8 cellular contexts compared by ENCODE assay signal in the genomic region with DNA sequence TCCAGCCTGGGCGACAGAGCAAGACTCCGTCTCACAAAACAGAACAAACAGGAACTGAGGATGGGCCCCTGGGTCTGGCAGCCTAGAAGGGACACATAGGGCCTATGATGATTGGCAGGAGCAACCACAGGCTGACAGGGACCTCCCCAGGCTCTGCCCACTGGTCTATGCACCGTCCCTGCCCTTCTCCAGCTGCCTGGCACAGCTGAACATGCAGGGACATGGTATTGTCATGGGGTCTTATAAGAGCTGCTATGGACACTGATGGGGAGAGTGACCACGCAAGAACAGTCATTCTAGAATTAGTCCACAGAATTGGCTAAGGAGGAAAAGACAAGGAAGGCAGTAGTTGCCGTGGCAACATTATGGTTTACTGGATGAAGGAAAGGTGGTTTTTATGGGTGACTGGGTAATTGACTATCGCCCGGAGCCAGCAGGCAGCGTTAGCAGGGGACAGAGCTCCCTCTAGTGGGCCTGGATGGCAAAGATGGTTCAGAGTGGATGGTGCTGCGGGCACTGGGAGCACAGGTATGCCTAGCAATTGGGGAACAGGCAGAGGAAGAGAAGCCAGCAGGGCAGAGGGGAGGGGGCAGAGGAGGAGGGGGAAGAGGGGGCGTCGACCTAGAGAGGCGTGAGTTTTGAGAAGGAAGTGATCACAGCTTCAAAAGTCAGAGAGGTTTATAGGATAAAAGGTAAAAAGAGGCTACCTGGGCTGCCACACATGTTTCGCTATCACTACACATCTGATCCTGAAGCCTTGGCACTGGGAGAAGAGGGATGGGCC. TPM values are rescaled to one million over a fixed set of nuclear protein-coding genes. Genes with fewer than 3 reads are reported as not detected.
DNase-seq lines count a peak whose midpoint lies in the region; ATAC-seq and TF ChIP-seq lines count a peak whose summit lies in the region.

No MANE protein-coding gene starts in this region.

- H3K4me2 ChIP-seq in fibroblast of lung (ENCODE audit: extremely low read depth, insufficient read depth, low read length), result no peak overlapping the region
- H3K4me2 ChIP-seq in neuronal stem cell (ENCODE audit: insufficient read depth, low read length, poor library complexity, severe bottlenecking), result no peak overlapping the region

- no peak overlapping the region for H2BK120ac ChIP-seq in neuronal stem cell (ENCODE audit: low read depth, low read length)

- H3K9ac ChIP-seq in fibroblast of lung (ENCODE audit: insufficient read depth, low read length) (no peak overlapping the region), neuronal stem cell (ENCODE audit: low read depth, low read length, poor library complexity) (no peak overlapping the region)

- no peaks in the 10 kb centered on the region for H3K79me2 ChIP-seq in fibroblast of lung (ENCODE audit: control insufficient read depth, insufficient read depth, low read length)

- DNase-seq in COLO668 (lab: John Stamatoyannopoulos, UW; ENCODE audit: unreplicated experiment), result peak; percentile 75
- DNase-seq in LNCaP clone FGC (ENCODE audit: low read depth), result no peak
- DNase-seq in activated T-cell treated with anti-CD3 and anti-CD28 coated beads for 4 hours, result peak; percentile 88
- peak; percentile 62 to 76 for DNase-seq in fibroblast of lung (ENCODE audit: low read depth in 2 of 2)
- DNase-seq in neuronal stem cell (ENCODE audit: low spot score), result peak; percentile 74
- peak in 1 of 2 donors; percentile 85 for DNase-seq in suprapubic skin (ENCODE audit: low spot score in 2 of 2)

- no peak overlapping the region for H2BK12ac ChIP-seq in neuronal stem cell (ENCODE audit: low read length)

- no peaks in the 10 kb centered on the region for H3K4me1 ChIP-seq in fibroblast of lung (ENCODE audit: control insufficient read depth, extremely low read depth, insufficient read depth, low read length)
- peaks cover 0 to 2% of the 10 kb centered on the region in 2 donors for H3K4me1 ChIP-seq in neuronal stem cell (ENCODE audit: control insufficient read depth in 2 of 2, insufficient read depth in 1 of 2, low read depth in 1 of 2, low read length in 2 of 2)
- no peaks in the 10 kb centered on the region for H3K4me1 ChIP-seq in suprapubic skin

- peak; percentile 79 for ATAC-seq in GM21423 (IDR thresholded peaks at IDR 0.05; ENCODE audit: unreplicated experiment)

- no peak overlapping the region for H2BK15ac ChIP-seq in neuronal stem cell (ENCODE audit: low read length)

- H3K23ac ChIP-seq in neuronal stem cell (ENCODE audit: low read depth, low read length, poor library complexity), result no peak overlapping the region

- H3K79me1 ChIP-seq in neuronal stem cell (ENCODE audit: low read depth, low read length), result no peaks in the 10 kb centered on the region

- H3K27me3 ChIP-seq in fibroblast of lung (ENCODE audit: control insufficient read depth, insufficient read depth, low read length) (peaks cover 4% of the 10 kb centered on the region), neuronal stem cell (ENCODE audit: control insufficient read depth in 3 of 3, insufficient read depth in 3 of 3, low read depth in 1 of 3, low read length in 3 of 3) (no peaks in the 10 kb centered on the region), suprapubic skin (no peaks in the 10 kb centered on the region)

- H2AK5ac ChIP-seq in neuronal stem cell (ENCODE audit: low read depth, low read length), result no peak overlapping the region

- no peak overlapping the region for H3K4ac ChIP-seq in neuronal stem cell (ENCODE audit: low read length)

- H3K9me3 ChIP-seq in fibroblast of lung (ENCODE audit: control insufficient read depth, insufficient read depth, low read depth, low read length) (no peaks in the 10 kb centered on the region), neuronal stem cell (replicated peaks in 1 of 2; ENCODE audit: control insufficient read depth in 2 of 2, insufficient read depth in 1 of 2, low read depth in 1 of 2, low read length in 2 of 2) (no peaks in the 10 kb centered on the region), suprapubic skin (no peaks in the 10 kb centered on the region)

- H3K4me3 ChIP-seq in LNCaP clone FGC (ENCODE audit: low read depth, low read length), result no peak overlapping the region
- no peak overlapping the region for H3K4me3 ChIP-seq in fibroblast of lung (replicated peaks in 1 of 4; ENCODE audit: control extremely low read depth in 1 of 4, insufficient read depth in 1 of 4, low read depth in 3 of 4, low read length in 4 of 4)
- H3K4me3 ChIP-seq in neuronal stem cell (ENCODE audit: low read length in 2 of 2), result no peak overlapping the region
- H3K4me3 ChIP-seq in suprapubic skin, result no peak overlapping the region

- no peak overlapping the region for H3K18ac ChIP-seq in neuronal stem cell (ENCODE audit: low read length)

- TF ChIP-seq POLR2A in suprapubic skin (IDR thresholded peaks at IDR 0.05), result no peak

- H4K8ac ChIP-seq in neuronal stem cell (ENCODE audit: low read depth, low read length), result no peak overlapping the region

- no CpG with 5 or more reads among the region's 13 CpGs for WGBS in neuronal stem cell (ENCODE audit: extremely low coverage in 2 of 2, insufficient read length in 2 of 2, insufficient replicate concordance in 1 of 2), 2 donors
- WGBS in suprapubic skin, result 21% methylated on average over 13 of the region's 13 CpGs

- H3K27ac ChIP-seq in fibroblast of lung (ENCODE audit: insufficient read depth, low read length), result no peak overlapping the region
- no peak overlapping the region for H3K27ac ChIP-seq in neuronal stem cell (replicated peaks; ENCODE audit: low read length)
- H3K27ac ChIP-seq in suprapubic skin, result no peak overlapping the region

- H3K14ac ChIP-seq in neuronal stem cell (ENCODE audit: low read length), result no peak overlapping the region

- H2AFZ ChIP-seq in fibroblast of lung (ENCODE audit: low read length), result no peak overlapping the region
- H2AFZ ChIP-seq in neuronal stem cell (ENCODE audit: low read length), result no peak overlapping the region

- TF ChIP-seq EP300 in suprapubic skin (IDR thresholded peaks at IDR 0.05), result no peak

- H4K20me1 ChIP-seq in fibroblast of lung (ENCODE audit: control insufficient read depth, extremely low read depth, insufficient read depth, low read length), result no peaks in the 10 kb centered on the region

- TF ChIP-seq CTCF in LNCaP clone FGC (IDR thresholded peaks at IDR 0.05; ENCODE audit: control insufficient read depth, extremely low read depth, insufficient read depth) (peak; percentile 98), fibroblast of lung (conservative IDR thresholded peaks at IDR 0.05 in 1 of 2, IDR thresholded peaks at IDR 0.05 in 1 of 2; ENCODE audit: low read depth in 1 of 2, low read length in 2 of 2) (peak; percentile 94 to 97), suprapubic skin (IDR thresholded peaks at IDR 0.05) (peak; percentile 53 to 90)

- no peaks in the 10 kb centered on the region for H3K36me3 ChIP-seq in fibroblast of lung (ENCODE audit: control insufficient read depth, insufficient read depth, low read length)
- no peaks in the 10 kb centered on the region for H3K36me3 ChIP-seq in neuronal stem cell (replicated peaks in 1 of 2; ENCODE audit: control insufficient read depth in 2 of 2, insufficient read depth in 2 of 2, low read length in 2 of 2)
- no peaks in the 10 kb centered on the region for H3K36me3 ChIP-seq in suprapubic skin

- H2BK5ac ChIP-seq in neuronal stem cell (ENCODE audit: low read length), result no peak overlapping the region

- H4K91ac ChIP-seq in neuronal stem cell (ENCODE audit: low read depth, low read length, poor library complexity), result no peak overlapping the region

TF ChIP-seq in PFSK-1, 5 proteins besides CTCF, POLR2A, EP300 and RAD21 (continues in another document):
- TF ChIP-seq FOXP2 (optimal IDR thresholded peaks at IDR 0.05; ENCODE audit: borderline replicate concordance, extremely low read depth, extremely low read length, insufficient read depth), result peak; percentile 38

RNA-seq across cellular contexts. Expression of a gene that starts 7.8 kb away (rescaled TPM):
- polyA plus RNA-seq in PFSK-1 (2012; ENCODE audit: insufficient read length, low read depth), result 18.3 TPM
- 21.8 and 27.6 TPM in 2 replicates for total RNA-seq in fibroblast of lung
- 4.7 and 6.0 TPM in 2 replicates for polyA plus RNA-seq in fibroblast of lung
- polyA plus RNA-seq in fibroblast of lung (2012), result 11.3 and 16.2 TPM in 2 replicates
- polyA minus RNA-seq in fibroblast of lung (ENCODE audit: low replicate concordance), result 9.5 and 9.6 TPM in 2 replicates
- 3.3 TPM for polyA plus RNA-seq in neuronal stem cell (2013, experiment 1 of 2)
- 3.7 TPM for polyA plus RNA-seq in neuronal stem cell (2013, experiment 2 of 2)
- 10 to 100 TPM; 12.1 to 28.9 (median 17.8) TPM for total RNA-seq in suprapubic skin

RNA-seq across cellular contexts. Expression of a gene that starts 49.4 kb away (rescaled TPM):
- 36.0 TPM for polyA plus RNA-seq in PFSK-1 (2012; ENCODE audit: insufficient read length, low read depth)
- total RNA-seq in fibroblast of lung (41.3 and 167 TPM in 2 replicates), suprapubic skin (10 to 100 TPM in 2 of 4 donors, 1 to 10 TPM in 2; 6.7 to 22.9 (median 13.0) TPM)
- 679 and 1,153 TPM in 2 replicates for polyA plus RNA-seq in fibroblast of lung
- polyA plus RNA-seq in fibroblast of lung (2012), result 413 and 685 TPM in 2 replicates
- polyA minus RNA-seq in fibroblast of lung (ENCODE audit: low replicate concordance), result 763 and 1,105 TPM in 2 replicates
- polyA plus RNA-seq in neuronal stem cell (2013, experiment 1 of 2), result 2.3 TPM
- polyA plus RNA-seq in neuronal stem cell (2013, experiment 2 of 2), result 2.2 TPM

RNA-seq across cellular contexts. Expression of a gene that starts 57.6 kb away (rescaled TPM):
- polyA plus RNA-seq in PFSK-1 (2012; ENCODE audit: insufficient read length, low read depth), result not detected
- total RNA-seq in fibroblast of lung (not detected in 2 replicates), suprapubic skin (under 1 TPM; 0.08 to 0.25 (median 0.14) TPM)
- polyA plus RNA-seq in fibroblast of lung, result not detected in 2 replicates
- polyA plus RNA-seq in fibroblast of lung (2012), result not detected in 2 replicates
- polyA minus RNA-seq in fibroblast of lung (ENCODE audit: low replicate concordance), result not detected in 2 replicates
- not detected for polyA plus RNA-seq in neuronal stem cell (2013, experiment 1 of 2)
- not detected for polyA plus RNA-seq in neuronal stem cell (2013, experiment 2 of 2)
